Comparison of ENCODE assay signal across 1 cellular context in genomic region chrX:39971760-39972159, GRCh38.
TF ChIP-seq lines count a peak whose summit lies in the region.

No MANE protein-coding gene starts in this region.

TF ChIP-seq in SK-N-SH, 30 proteins besides CTCF, POLR2A, EP300 and RAD21 (continued from another document):
- no peak for TF ChIP-seq SMC3 (IDR thresholded peaks at IDR 0.05; ENCODE audit: low read depth, low read length)
- TF ChIP-seq NFIC (IDR thresholded peaks at IDR 0.05; ENCODE audit: borderline replicate concordance) = no peak
- no peak for TF ChIP-seq POLR2AphosphoS5 (IDR thresholded peaks at IDR 0.05; ENCODE audit: low read depth, low read length)
- no peak for TF ChIP-seq ELF1 (IDR thresholded peaks at IDR 0.05)
- no peak for TF ChIP-seq PBX3 (IDR thresholded peaks at IDR 0.05)
- no peak for TF ChIP-seq FOSL2 (IDR thresholded peaks at IDR 0.05; ENCODE audit: borderline replicate concordance, low read depth)
- no peak for TF ChIP-seq MAX (IDR thresholded peaks at IDR 0.05; ENCODE audit: low read depth)
- no peak for TF ChIP-seq NRF1 (IDR thresholded peaks at IDR 0.05; ENCODE audit: low read depth, low read length)
